8 cellular contexts compared by ENCODE assay signal in the genomic region with DNA sequence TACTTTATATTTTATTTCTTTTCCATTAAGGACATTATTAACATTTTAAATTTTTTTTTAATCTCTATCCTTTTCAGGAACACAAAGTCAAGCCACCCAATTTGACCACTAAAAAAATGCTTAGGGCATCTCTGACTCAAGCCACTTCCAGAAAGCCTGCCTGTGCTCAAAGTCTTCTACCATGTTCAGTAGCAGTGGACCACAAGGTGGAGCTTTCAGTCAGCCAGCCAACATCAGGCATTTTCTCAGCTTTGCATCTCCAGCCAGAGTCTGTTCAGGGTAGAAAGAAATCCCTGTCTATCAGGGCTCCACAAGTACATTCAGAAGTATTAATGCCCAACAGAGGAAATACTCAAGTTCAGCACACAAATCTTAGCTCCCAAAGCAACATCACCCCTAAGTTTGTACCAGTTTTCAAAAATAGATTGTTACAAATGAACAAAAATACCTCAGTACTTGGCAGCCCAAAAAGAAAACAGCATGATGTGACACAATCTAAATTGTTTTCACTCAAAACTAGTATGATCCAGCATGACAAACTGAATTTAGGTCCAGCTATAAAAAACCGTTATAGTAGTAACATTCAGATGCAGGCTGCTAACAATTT. TPM values are rescaled to one million over a fixed set of nuclear protein-coding genes. Genes with fewer than 3 reads are reported as not detected.
A peak's percentile ranks its signal among the peaks of the same experiment; 100 is the strongest.
DNase-seq lines count a peak whose midpoint lies in the region; ATAC-seq, FAIRE-seq and TF ChIP-seq lines count a peak whose summit lies in the region.

No MANE protein-coding gene starts in this region.

- CTCF ChIA-PET in SK-N-SH (lab: Yijun Ruan, JAX): interaction anchor here (0.6 to 10.4 kb wide), 28 partner anchors 10 to 214 kb away, joined by 3 to 88 read pairs (median 4); no protein-coding TSS in a partner anchor

- ATAC-seq in GM21528 (IDR thresholded peaks at IDR 0.05; ENCODE audit: low FRiP score, unreplicated experiment): peak; percentile 53

- H4K20me1 ChIP-seq in MM.1S (ENCODE audit: insufficient read depth, low read length) (no peaks in the 10 kb centered on the region), SK-N-SH (ENCODE audit: insufficient read depth) (no peaks in the 10 kb centered on the region), hepatocyte (ENCODE audit: insufficient read depth, poor library complexity, severe bottlenecking) (no peaks in the 10 kb centered on the region)

- H3K27me3 ChIP-seq in MM.1S (replicated peaks; ENCODE audit: insufficient read depth, low read length) (no peaks in the 10 kb centered on the region), SK-N-SH (ENCODE audit: insufficient read depth) (peaks cover 11% of the 10 kb centered on the region), hepatocyte (peaks cover 11% of the 10 kb centered on the region), small intestine (ENCODE audit: control insufficient read depth in 2 of 2, insufficient read depth in 2 of 2, low read length in 2 of 2) (no peaks in the 10 kb centered on the region)

- in situ Hi-C loops in astrocyte of the spinal cord (cut with HindIII; ENCODE audit: low sequenced_read_pairs): no loop called here

- H3K9ac ChIP-seq in MM.1S (ENCODE audit: low read length) (no peak overlapping the region), SK-N-SH (no peak overlapping the region)

- H3K27ac ChIP-seq in MM.1S (ENCODE audit: low read length): no peak overlapping the region
- no peak overlapping the region for H3K27ac ChIP-seq in SK-N-SH (ENCODE audit: low read depth in 2 of 2, low read length in 1 of 2)
- no peak overlapping the region for H3K27ac ChIP-seq in hepatocyte
- H3K27ac ChIP-seq in small intestine (ENCODE audit: low read depth in 1 of 2, low read length in 1 of 2): no peak overlapping the region

- H3K79me2 ChIP-seq in MM.1S (ENCODE audit: low read length): no peaks in the 10 kb centered on the region
- no peaks in the 10 kb centered on the region for H3K79me2 ChIP-seq in SK-N-SH (ENCODE audit: insufficient read depth)
- H3K79me2 ChIP-seq in hepatocyte: no peaks in the 10 kb centered on the region

- no peaks in the 10 kb centered on the region for H3F3A ChIP-seq in MM.1S (ENCODE audit: insufficient read depth, low read length)
- no peaks in the 10 kb centered on the region for H3F3A ChIP-seq in SK-N-SH (replicated peaks; ENCODE audit: insufficient read depth)

- 7% methylated on average over 1 of the region's 1 CpG for WGBS in SK-N-SH (ENCODE audit: low lambda C conversion rate)
- 43% methylated on average over 1 of the region's 1 CpG for WGBS in hepatocyte (ENCODE audit: low lambda C conversion rate, missing lambda C conversion rate)
- WGBS in small intestine, 3 donors: 80 to 92% (median 82%) methylated on average over 1 of the region's 1 CpG

- POLR2A ChIA-PET in SK-N-SH (lab: Yijun Ruan, JAX): no interaction called here

- H3K4me3 ChIP-seq in MM.1S (ENCODE audit: low read length) (no peak overlapping the region), SK-N-SH (ENCODE audit: low read depth in 2 of 2, low read length in 1 of 2) (no peak overlapping the region), astrocyte of the spinal cord (ENCODE audit: low read depth, low read length) (no peak overlapping the region), hepatocyte (no peak overlapping the region), small intestine (ENCODE audit: low read depth in 1 of 2, low read length in 2 of 2) (no peak overlapping the region)

- peaks cover 21% of the 10 kb centered on the region for H3K4me1 ChIP-seq in MM.1S (ENCODE audit: low read length)
- H3K4me1 ChIP-seq in SK-N-SH (ENCODE audit: control insufficient read depth in 1 of 2, insufficient read depth in 2 of 2, low read depth in 1 of 2, low read length in 1 of 2): no peaks in the 10 kb centered on the region
- no peaks in the 10 kb centered on the region for H3K4me1 ChIP-seq in hepatocyte (ENCODE audit: insufficient read depth)
- H3K4me1 ChIP-seq in small intestine (ENCODE audit: control insufficient read depth in 2 of 2, insufficient read depth in 1 of 2, low read depth in 1 of 2, low read length in 1 of 2): peaks cover 2% of the 10 kb centered on the region in 2 donors

- peak; percentile 26 for FAIRE-seq in small intestine (lab: Jason Lieb, UNC)

- no peaks in the 10 kb centered on the region for H3K36me3 ChIP-seq in MM.1S (replicated peaks; ENCODE audit: insufficient read depth, low read length)
- H3K36me3 ChIP-seq in SK-N-SH (replicated peaks in 1 of 2; ENCODE audit: control insufficient read depth in 1 of 2, insufficient read depth in 2 of 2, low read length in 1 of 2): no peaks in the 10 kb centered on the region
- H3K36me3 ChIP-seq in hepatocyte (replicated peaks; ENCODE audit: insufficient read depth, low read depth): no peaks in the 10 kb centered on the region
- no peaks in the 10 kb centered on the region for H3K36me3 ChIP-seq in small intestine (ENCODE audit: control insufficient read depth in 2 of 2, insufficient read depth in 2 of 2, low read length in 2 of 2)

- no peak overlapping the region for H3K4me2 ChIP-seq in MM.1S (ENCODE audit: low read depth, low read length)
- no peak overlapping the region for H3K4me2 ChIP-seq in SK-N-SH
- no peak overlapping the region for H3K4me2 ChIP-seq in hepatocyte

- H3K9me2 ChIP-seq in MM.1S (replicated peaks; ENCODE audit: insufficient read depth, low read length): no peaks in the 10 kb centered on the region
- H3K9me2 ChIP-seq in SK-N-SH: no peaks in the 10 kb centered on the region
- no peaks in the 10 kb centered on the region for H3K9me2 ChIP-seq in hepatocyte (replicated peaks; ENCODE audit: insufficient read depth)

- peak; percentile 91 for DNase-seq in DMS53 (lab: John Stamatoyannopoulos, UW)
- DNase-seq in MM.1S: peak; percentile 77
- peak; percentile 35 for DNase-seq in SK-N-SH
- peak; percentile 66 for DNase-seq in astrocyte of the spinal cord (ENCODE audit: low read depth, low spot score)
- peak; percentile 82 for DNase-seq in hepatocyte (ENCODE audit: low spot score)
- DNase-seq in small intestine: peak; percentile 83
- DNase-seq in NCI-H1048 (lab: John Stamatoyannopoulos, UW): no peak

- H2AFZ ChIP-seq in MM.1S (ENCODE audit: low read length): no peak overlapping the region
- H2AFZ ChIP-seq in SK-N-SH (ENCODE audit: low read depth): no peak overlapping the region
- no peak overlapping the region for H2AFZ ChIP-seq in hepatocyte

- TF ChIP-seq EP300 in SK-N-SH (IDR thresholded peaks at IDR 0.05; ENCODE audit: borderline replicate concordance in 1 of 2, low read depth in 1 of 2, low read length in 1 of 2): no peak

- peak; percentile 75 for TF ChIP-seq RAD21 in SK-N-SH (IDR thresholded peaks at IDR 0.05; ENCODE audit: low read length)

- H3K9me3 ChIP-seq in MM.1S (replicated peaks; ENCODE audit: insufficient read depth, low read length): no peaks in the 10 kb centered on the region
- no peaks in the 10 kb centered on the region for H3K9me3 ChIP-seq in SK-N-SH
- no peaks in the 10 kb centered on the region for H3K9me3 ChIP-seq in hepatocyte (ENCODE audit: low read depth)
- H3K9me3 ChIP-seq in small intestine (ENCODE audit: control insufficient read depth, low read depth): no peaks in the 10 kb centered on the region

- TF ChIP-seq CTCF in MM.1S (IDR thresholded peaks at IDR 0.05; ENCODE audit: low read length) (peak; percentile 79), SK-N-SH (IDR thresholded peaks at IDR 0.05) (peak; percentile 62), astrocyte of the spinal cord (IDR thresholded peaks at IDR 0.05; ENCODE audit: low read depth, low read length) (peak; percentile 85), hepatocyte (IDR thresholded peaks at IDR 0.05; ENCODE audit: poor library complexity) (peak; percentile 85)

TF ChIP-seq in SK-N-SH, 30 proteins besides CTCF, POLR2A, EP300 and RAD21:
- TF ChIP-seq PBX3 (IDR thresholded peaks at IDR 0.05): no peak
- peak; percentile 86 for TF ChIP-seq SMC3 (IDR thresholded peaks at IDR 0.05; ENCODE audit: low read depth, low read length)

RNA-seq across cellular contexts. Expression of gene C18orf63, which starts 37.6 kb away (rescaled TPM):
- polyA plus RNA-seq in SK-N-SH (2012; rRNA removed): not detected in 2 replicates
- not detected in 2 replicates for polyA plus RNA-seq in SK-N-SH (2012; cell fraction: cytosol; rRNA removed)
- polyA plus RNA-seq in SK-N-SH (2012; cell fraction: nucleus; rRNA removed): not detected in 2 replicates
- not detected in 2 replicates for total RNA-seq in hepatocyte
- not detected in 2 replicates for polyA plus RNA-seq in hepatocyte
- polyA plus RNA-seq in small intestine: not detected
